9 cellular contexts compared by ENCODE assay signal in genomic region chr19:7874080-7874856, GRCh38. TPM values are rescaled to one million over a fixed set of nuclear protein-coding genes. Genes with fewer than 3 reads are reported as not detected.
DNase-seq lines count a peak whose midpoint lies in the region; ATAC-seq, FAIRE-seq and TF ChIP-seq lines count a peak whose summit lies in the region.
"Had no signal": no experiment of that assay in that cellular context is flagged by ENCODE, and none has a peak within 500 bp of the region (broad histone marks: within the 10 kb centered on the region; RNA-seq: fewer than 3 reads in every experiment).

Gene PRR36, minus strand, starts transcription at chr19:7874390. Its CDS starts 701 bp downstream, at chr19:7873689.

- peaks cover 7% of the 10 kb centered on the region for H3K4me1 ChIP-seq in astrocyte (ENCODE audit: insufficient read depth, low read length)

- CTCF ChIA-PET in activated CD4-positive, alpha-beta T cell treated with anti-CD3 and anti-CD28 coated beads for 36 hours (lab: Charles Lee): no interaction called here

- H3K27me3 ChIP-seq in astrocyte (ENCODE audit: insufficient read depth, low read length): peaks cover 12% of the 10 kb centered on the region

- H3K27ac ChIP-seq in astrocyte (ENCODE audit: low read depth, low read length): no peak within 1 kb of the TSS

- H3K9me3 ChIP-seq in astrocyte (ENCODE audit: insufficient read depth, low read depth, low read length): no peaks in the 10 kb centered on the region

- no peaks in the 10 kb centered on the region for H3K36me3 ChIP-seq in astrocyte (ENCODE audit: insufficient read depth, low read length)

- no peak for ATAC-seq in activated CD4-positive, alpha-beta T cell treated with anti-CD3 and anti-CD28 coated beads for 36 hours
- ATAC-seq in HG02840 (IDR thresholded peaks at IDR 0.05; ENCODE audit: low FRiP score, unreplicated experiment) (no peak), GM21515 (IDR thresholded peaks at IDR 0.05; ENCODE audit: unreplicated experiment) (no peak), GM18520 (IDR thresholded peaks at IDR 0.05; ENCODE audit: unreplicated experiment) (no peak)

- no peaks in the 10 kb centered on the region for H3K36me3 Mint-ChIP-seq in activated CD4-positive, alpha-beta T cell treated with anti-CD3 and anti-CD28 coated beads for 36 hours (ENCODE audit: low read depth)
- H3K36me3 Mint-ChIP-seq in astrocyte (ENCODE audit: low read depth, unreplicated experiment): no peaks in the 10 kb centered on the region

- peak within 1 kb of the TSS; percentile 43 for H3K4me3 Mint-ChIP-seq in activated CD4-positive, alpha-beta T cell treated with anti-CD3 and anti-CD28 coated beads for 36 hours
- H3K4me3 Mint-ChIP-seq in astrocyte (ENCODE audit: unreplicated experiment): peak within 1 kb of the TSS; percentile 77

- H3K4me2 ChIP-seq in astrocyte (ENCODE audit: low read length): peak within 1 kb of the TSS; percentile 74

- TF ChIP-seq CTCF in astrocyte (IDR thresholded peaks at IDR 0.05; ENCODE audit: insufficient read depth, low read depth, low read length): no peak

- peaks cover 30% of the 10 kb centered on the region for H3K4me1 Mint-ChIP-seq in activated CD4-positive, alpha-beta T cell treated with anti-CD3 and anti-CD28 coated beads for 36 hours
- peaks cover 9% of the 10 kb centered on the region for H3K4me1 Mint-ChIP-seq in astrocyte (ENCODE audit: low read depth, unreplicated experiment)

- POLR2A ChIA-PET in activated CD4-positive, alpha-beta T cell treated with anti-CD3 and anti-CD28 coated beads for 36 hours (lab: Charles Lee): no interaction called here

- peaks cover 21% of the 10 kb centered on the region for H3K27me3 Mint-ChIP-seq in activated CD4-positive, alpha-beta T cell treated with anti-CD3 and anti-CD28 coated beads for 36 hours
- peaks cover 14% of the 10 kb centered on the region for H3K27me3 Mint-ChIP-seq in astrocyte (ENCODE audit: low read depth, unreplicated experiment)

- H3K9me3 Mint-ChIP-seq in activated CD4-positive, alpha-beta T cell treated with anti-CD3 and anti-CD28 coated beads for 36 hours (ENCODE audit: low read depth): no peaks in the 10 kb centered on the region
- no peaks in the 10 kb centered on the region for H3K9me3 Mint-ChIP-seq in astrocyte (ENCODE audit: unreplicated experiment)

- no peak for FAIRE-seq in astrocyte (lab: Jason Lieb, UNC)
- FAIRE-seq: TTC549 had no signal

- no peaks in the 10 kb centered on the region for H3K79me2 ChIP-seq in astrocyte (ENCODE audit: insufficient read depth, low read length)

- no peak within 1 kb of the TSS for H2AFZ ChIP-seq in astrocyte (ENCODE audit: low read depth, low read length)

- intact Hi-C loops in activated CD4-positive, alpha-beta T cell treated with anti-CD3 and anti-CD28 coated beads for 36 hours (cut with DNase I, micrococcal nuclease): loop anchor here in 1 of 2 experiments (5.0 kb wide), 2 partner anchors 367 to 1137 kb away; partner anchors contain the start of genes GPR108 and TRIP10

- no peak within 1 kb of the TSS for H3K9ac ChIP-seq in astrocyte (ENCODE audit: low read length)

- no peaks in the 10 kb centered on the region for H4K20me1 ChIP-seq in astrocyte (ENCODE audit: insufficient read depth, low read length)

- peak within 1 kb of the TSS; percentile 28 for H3K4me3 ChIP-seq in astrocyte (ENCODE audit: insufficient read depth, low read depth, low read length)

- H3K27ac Mint-ChIP-seq in activated CD4-positive, alpha-beta T cell treated with anti-CD3 and anti-CD28 coated beads for 36 hours: no peak within 1 kb of the TSS
- no peak within 1 kb of the TSS for H3K27ac Mint-ChIP-seq in astrocyte (ENCODE audit: unreplicated experiment)

- peak; percentile 48 for DNase-seq in activated CD4-positive, alpha-beta T cell treated with anti-CD3 and anti-CD28 coated beads for 36 hours
- no peak for DNase-seq in activated CD4-positive, alpha-beta T cell treated with anti-CD3 and anti-CD28 coated beads, Interleukin-2, amount 50 U/mL, for 1 hour
- DNase-seq in NCI-H2171 treated with DMSO at 0.1 percent for 48 hours (lab: John Stamatoyannopoulos, UW): peak; percentile 92
- DNase-seq in astrocyte (ENCODE audit: low read depth): no peak
- peak; percentile 96 for DNase-seq in left kidney (ENCODE audit: low read depth, low spot score)

RNA-seq across cellular contexts. Expression of gene PRR36, which starts in this region (rescaled TPM):
- under 1 TPM; 0.09 to 0.14 TPM for total RNA-seq in activated CD4-positive, alpha-beta T cell treated with anti-CD3 and anti-CD28 coated beads for 36 hours
- total RNA-seq in astrocyte: 0.55 and 1.3 TPM in 2 replicates

Comparison
In these comparisons a context has a peak if more than half of its experiments do, and no peak if none do; other contexts are left out.
1. Peak in DNase-seq in activated CD4-positive, alpha-beta T cell treated with anti-CD3 and anti-CD28 coated beads for 36 hours; RNA of the gene not detected or under 1 TPM.
2. DNase-seq: peak in NCI-H2171 treated with DMSO at 0.1 percent for 48 hours (single experiment) and left kidney (single experiment); none in activated CD4-positive, alpha-beta T cell treated with anti-CD3 and anti-CD28 coated beads, Interleukin-2, amount 50 U/mL, for 1 hour (single experiment) and astrocyte (single experiment).